Comparison of ENCODE assay signal across 9 cellular contexts in genomic region chr3:51340311-51340829, GRCh38. TPM values are rescaled to one million over a fixed set of nuclear protein-coding genes. Genes with fewer than 3 reads are reported as not detected.
DNase-seq lines count a peak whose midpoint lies in the region; ATAC-seq and TF ChIP-seq lines count a peak whose summit lies in the region.
"Had no signal": no experiment of that assay in that cellular context is flagged by ENCODE, and none has a peak within 500 bp of the region (broad histone marks: within the 10 kb centered on the region; RNA-seq: fewer than 3 reads in every experiment).

No MANE protein-coding gene starts in this region.

- no peak overlapping the region for H2AFZ ChIP-seq in trophoblast cell (ENCODE audit: insufficient read depth, low read length, poor library complexity)

- H3K9me3 ChIP-seq in SJSA1 (replicated peaks) (no peaks in the 10 kb centered on the region), trophoblast cell (ENCODE audit: insufficient read depth, low read depth, low read length) (no peaks in the 10 kb centered on the region)

- H2BK5ac ChIP-seq in trophoblast cell (ENCODE audit: low read depth, low read length, poor library complexity), result no peak overlapping the region

- peaks cover 4% of the 10 kb centered on the region for H3K4me1 Mint-ChIP-seq in activated CD8-positive, alpha-beta T cell treated with anti-CD3 and anti-CD28 coated beads for 36 hours (ENCODE audit: low read depth)
- no peaks in the 10 kb centered on the region for H3K4me1 Mint-ChIP-seq in natural killer cell treated with Interleukin-12 subunit alpha and Interleukin-12 subunit beta and Interleukin-15 and Interleukin-18, amount 100 ng/mL, for 72 hours (ENCODE audit: low read depth in 2 of 2)

- H3K4me3 ChIP-seq in SJSA1 (no peak overlapping the region), fibroblast of villous mesenchyme (ENCODE audit: low read depth, low read length) (no peak overlapping the region), trophoblast cell (ENCODE audit: low read depth, low read length) (no peak overlapping the region)

- ATAC-seq in HG02763 (IDR thresholded peaks at IDR 0.05; ENCODE audit: unreplicated experiment), result no peak
- ATAC-seq in activated CD8-positive, alpha-beta T cell treated with anti-CD3 and anti-CD28 coated beads for 36 hours, result no peak
- ATAC-seq in natural killer cell treated with Interleukin-12 subunit alpha and Interleukin-12 subunit beta and Interleukin-15 and Interleukin-18, amount 100 ng/mL, for 72 hours, result no peak

- no peak for TF ChIP-seq CTCF in fibroblast of villous mesenchyme (IDR thresholded peaks at IDR 0.05; ENCODE audit: insufficient read depth, low read depth, low read length)
- TF ChIP-seq CTCF in activated CD8-positive, alpha-beta T cell treated with anti-CD3 and anti-CD28 coated beads for 36 hours (IDR thresholded peaks at IDR 0.05), result no peak

- POLR2A ChIA-PET in activated CD8-positive, alpha-beta T cell treated with anti-CD3 and anti-CD28 coated beads for 36 hours (lab: Charles Lee), result no interaction called here

- H2BK120ac ChIP-seq in trophoblast cell (ENCODE audit: insufficient read depth, low read length, poor library complexity), result peak overlapping the region; percentile 14

- H3K36me3 ChIP-seq in SJSA1, result no peaks in the 10 kb centered on the region
- H3K36me3 ChIP-seq in trophoblast cell (ENCODE audit: control insufficient read depth in 1 of 2, insufficient read depth in 2 of 2, low read length in 2 of 2), result peaks cover 0 to 13% of the 10 kb centered on the region in 2 experiments

- H3K79me1 ChIP-seq in trophoblast cell (ENCODE audit: low read length), result peaks cover 2% of the 10 kb centered on the region

- no peak overlapping the region for H4K12ac ChIP-seq in trophoblast cell (ENCODE audit: low read depth, low read length)

- H3K4me1 ChIP-seq in SJSA1 (replicated peaks) (peaks cover 44% of the 10 kb centered on the region), trophoblast cell (ENCODE audit: control insufficient read depth in 1 of 2, insufficient read depth in 2 of 2, low read length in 2 of 2) (peaks cover 9 to 11% of the 10 kb centered on the region in 2 experiments)

- no CpG with 5 or more reads among the region's 2 CpGs for WGBS in trophoblast cell (ENCODE audit: extremely low coverage, insufficient coverage, insufficient read length)

- intact Hi-C loops in activated CD8-positive, alpha-beta T cell treated with anti-CD3 and anti-CD28 coated beads for 36 hours (cut with micrococcal nuclease), result no loop called here

- H3K4me3 Mint-ChIP-seq in activated CD8-positive, alpha-beta T cell treated with anti-CD3 and anti-CD28 coated beads for 36 hours, result no peak overlapping the region
- H3K4me3 Mint-ChIP-seq in natural killer cell treated with Interleukin-12 subunit alpha and Interleukin-12 subunit beta and Interleukin-15 and Interleukin-18, amount 100 ng/mL, for 72 hours, result no peak overlapping the region

- H3K79me2 ChIP-seq in trophoblast cell (ENCODE audit: control insufficient read depth, insufficient read depth, low read length, poor library complexity), result no peaks in the 10 kb centered on the region

- H3K4me2 ChIP-seq in trophoblast cell (ENCODE audit: low read length), result peak overlapping the region; percentile 4

- no peak overlapping the region for H4K91ac ChIP-seq in trophoblast cell (ENCODE audit: low read depth, low read length)

- H3K23ac ChIP-seq in trophoblast cell (ENCODE audit: low read length), result no peak overlapping the region

- no peaks in the 10 kb centered on the region for H3K27me3 Mint-ChIP-seq in activated CD8-positive, alpha-beta T cell treated with anti-CD3 and anti-CD28 coated beads for 36 hours
- no peaks in the 10 kb centered on the region for H3K27me3 Mint-ChIP-seq in natural killer cell treated with Interleukin-12 subunit alpha and Interleukin-12 subunit beta and Interleukin-15 and Interleukin-18, amount 100 ng/mL, for 72 hours

- H3K27ac ChIP-seq in SJSA1, result peak overlapping the region; percentile 98
- no peak overlapping the region for H3K27ac ChIP-seq in trophoblast cell (ENCODE audit: low read depth, low read length)

- peak overlapping the region; percentile 63 for H3K18ac ChIP-seq in trophoblast cell (ENCODE audit: low read length)

- H3K27ac Mint-ChIP-seq in activated CD8-positive, alpha-beta T cell treated with anti-CD3 and anti-CD28 coated beads for 36 hours, result no peak overlapping the region
- H3K27ac Mint-ChIP-seq in natural killer cell treated with Interleukin-12 subunit alpha and Interleukin-12 subunit beta and Interleukin-15 and Interleukin-18, amount 100 ng/mL, for 72 hours, result no peak overlapping the region

- no peak overlapping the region for H2AK5ac ChIP-seq in trophoblast cell (ENCODE audit: low read length)

- H3K4ac ChIP-seq in trophoblast cell (ENCODE audit: low read depth, low read length), result no peak overlapping the region

- no peak overlapping the region for H3K9ac ChIP-seq in trophoblast cell (ENCODE audit: low read length)

- no peaks in the 10 kb centered on the region for H3K9me3 Mint-ChIP-seq in activated CD8-positive, alpha-beta T cell treated with anti-CD3 and anti-CD28 coated beads for 36 hours
- H3K9me3 Mint-ChIP-seq in natural killer cell treated with Interleukin-12 subunit alpha and Interleukin-12 subunit beta and Interleukin-15 and Interleukin-18, amount 100 ng/mL, for 72 hours, result no peaks in the 10 kb centered on the region

- H2BK12ac ChIP-seq in trophoblast cell (ENCODE audit: low read length), result peak overlapping the region; percentile 89

- H4K8ac ChIP-seq in trophoblast cell (ENCODE audit: low read depth, low read length), result peak overlapping the region; percentile 4

- DNase-seq in ELR (ENCODE audit: low read depth) (peak; percentile 93), SJSA1 (ENCODE audit: low read depth in 1 of 2, low spot score in 2 of 2) (peak; percentile 84 to 95), fibroblast of villous mesenchyme (ENCODE audit: low read depth) (peak; percentile 86), trophoblast cell (peak; percentile 43 to 69), GM19240 (ENCODE audit: insufficient read length, low spot score) (no peak)
- no peak for DNase-seq in activated CD8-positive, alpha-beta T cell treated with anti-CD3 and anti-CD28 coated beads for 36 hours
- DNase-seq in natural killer cell treated with Interleukin-12 subunit alpha and Interleukin-12 subunit beta and Interleukin-15 and Interleukin-18, amount 100 ng/mL, for 72 hours (ENCODE audit: low spot score), result no peak
- DNase-seq: NK-92 treated with Interleukin-12 subunit alpha and Interleukin-12 subunit beta, amount 100 ng/mL, for 24 hours had no signal

- no peaks in the 10 kb centered on the region for H3K27me3 ChIP-seq in SJSA1 (replicated peaks)
- no peaks in the 10 kb centered on the region for H3K27me3 ChIP-seq in trophoblast cell (ENCODE audit: insufficient read depth, low read length)

- no peaks in the 10 kb centered on the region for H3K36me3 Mint-ChIP-seq in activated CD8-positive, alpha-beta T cell treated with anti-CD3 and anti-CD28 coated beads for 36 hours (ENCODE audit: low read depth)
- H3K36me3 Mint-ChIP-seq in natural killer cell treated with Interleukin-12 subunit alpha and Interleukin-12 subunit beta and Interleukin-15 and Interleukin-18, amount 100 ng/mL, for 72 hours, result no peaks in the 10 kb centered on the region

- CTCF ChIA-PET in activated CD8-positive, alpha-beta T cell treated with anti-CD3 and anti-CD28 coated beads for 36 hours (lab: Charles Lee), result no interaction called here

- no peak overlapping the region for H3K14ac ChIP-seq in trophoblast cell (ENCODE audit: low read length)

RNA-seq across cellular contexts. Expression of gene MANF, which starts 44.7 kb away (rescaled TPM):
- 146 and 161 TPM in 2 replicates for total RNA-seq in SJSA1 (2014; rRNA removed; shearing (Covaris generic))
- total RNA-seq in fibroblast of villous mesenchyme, result 88.6 and 126 TPM in 2 replicates
- 371 and 372 TPM in 2 replicates for polyA plus RNA-seq in trophoblast cell (2013)
- 100 to 1,000 TPM; 107 to 109 TPM for total RNA-seq in activated CD8-positive, alpha-beta T cell treated with anti-CD3 and anti-CD28 coated beads for 36 hours
- total RNA-seq in natural killer cell treated with Interleukin-12 subunit alpha and Interleukin-12 subunit beta and Interleukin-15 and Interleukin-18, amount 100 ng/mL, for 72 hours, result 100 to 1,000 TPM; 198 to 250 TPM

RNA-seq across cellular contexts. Expression of gene RBM15B, which starts 50.7 kb away (rescaled TPM):
- 10.4 and 16.9 TPM in 2 replicates for total RNA-seq in SJSA1 (2014; rRNA removed; shearing (Covaris generic))
- 31.1 and 38.0 TPM in 2 replicates for total RNA-seq in fibroblast of villous mesenchyme
- 28.4 and 29.5 TPM in 2 replicates for polyA plus RNA-seq in trophoblast cell (2013)
- total RNA-seq in activated CD8-positive, alpha-beta T cell treated with anti-CD3 and anti-CD28 coated beads for 36 hours, result 10 to 100 TPM; 20.8 to 20.9 TPM
- total RNA-seq in natural killer cell treated with Interleukin-12 subunit alpha and Interleukin-12 subunit beta and Interleukin-15 and Interleukin-18, amount 100 ng/mL, for 72 hours, result 10 to 100 TPM; 25.7 to 36.0 TPM

Comparison
In these comparisons a context has a peak if more than half of its experiments do, and no peak if none do; other contexts are left out.
1. DNase-seq: peak in ELR (single experiment), SJSA1 (2 of 2), fibroblast of villous mesenchyme (single experiment) and trophoblast cell (2 of 2); none in activated CD8-positive, alpha-beta T cell treated with anti-CD3 and anti-CD28 coated beads for 36 hours (single experiment), natural killer cell treated with Interleukin-12 subunit alpha and Interleukin-12 subunit beta and Interleukin-15 and Interleukin-18, amount 100 ng/mL, for 72 hours (single experiment) and GM19240 (single experiment).